In genomic region chr7:44200699-44201461, GRCh38 we compare ENCODE assay signal across 8 cellular contexts. TPM values are rescaled to one million over a fixed set of nuclear protein-coding genes. Genes with fewer than 3 reads are reported as not detected.
A peak's percentile ranks its signal among the peaks of the same experiment; 100 is the strongest.
DNase-seq lines count a peak whose midpoint lies in the region; ATAC-seq and TF ChIP-seq lines count a peak whose summit lies in the region.

Gene YKT6, plus strand, starts transcription at chr7:44200978. Its CDS starts 158 bp downstream, at chr7:44201136.

- peaks cover 8% of the 10 kb centered on the region for H3K27me3 Mint-ChIP-seq in activated T-cell treated with anti-CD3 and anti-CD28 coated beads, Interleukin-2, amount 50 U/mL, for 24 hours

- peaks cover 30% of the 10 kb centered on the region for H4K20me1 ChIP-seq in PC-9 (ENCODE audit: insufficient read depth)

- H3K27ac ChIP-seq in PC-9 (0 out of 2 replicates have a peak within 1 kb of the TSS, but pooled peaks have one; percentile 10), muscle layer of colon (ENCODE audit: low read depth, low read length) (peak within 1 kb of the TSS; percentile 86)

- no peaks in the 10 kb centered on the region for H3K9me3 Mint-ChIP-seq in activated T-cell treated with anti-CD3 and anti-CD28 coated beads, Interleukin-2, amount 50 U/mL, for 24 hours

- CTCF ChIA-PET in PC-9 (lab: Charles Lee): interaction anchor here (0.6 to 1.6 kb wide), 6 partner anchors 22 to 772 kb away, joined by 3 to 19 read pairs (median 6); no protein-coding TSS in a partner anchor

- H3F3A ChIP-seq in PC-9 (ENCODE audit: insufficient read depth, low read depth): no peaks in the 10 kb centered on the region; the same call in 1 of the 2 replicates

- intact Hi-C loops in PC-9 (cut with micrococcal nuclease; ENCODE audit: unreplicated experiment): loop anchor here (1.0 kb wide), 4 partner anchors 38 to 129 kb away; partner anchors contain the start of genes POLD2 and POLM

- H3K9ac ChIP-seq in muscle layer of colon (ENCODE audit: low read length): no peak within 1 kb of the TSS

- peaks cover 39% of the 10 kb centered on the region for H3K36me3 Mint-ChIP-seq in activated T-cell treated with anti-CD3 and anti-CD28 coated beads, Interleukin-2, amount 50 U/mL, for 24 hours (ENCODE audit: low read depth)

- DNase-seq in DMS79 (lab: John Stamatoyannopoulos, UW) (peak; percentile 97), KBM-7 (peak; percentile 97), PC-9 (peak; percentile 97 to 98)
- peak; percentile 97 for DNase-seq in activated T-cell treated with anti-CD3 and anti-CD28 coated beads, Interleukin-2, amount 50 U/mL, for 24 hours
- peak; percentile 85 for DNase-seq in stimulated activated CD8-positive, alpha-beta memory T cell treated with anti-CD3 and anti-CD28 coated beads, Interleukin-7, amount 100 ng/mL, for 24 hours (ENCODE audit: low read depth)

- no TSS peak for BruUV-seq in PC-9 (replicated peaks; lab: Mats Ljungman, UMichigan)

- H3K4me2 ChIP-seq in PC-9: peak within 1 kb of the TSS; percentile 94

- no peaks in the 10 kb centered on the region for H3K27me3 ChIP-seq in PC-9 (ENCODE audit: insufficient read depth, low read depth)
- H3K27me3 ChIP-seq in muscle layer of colon (ENCODE audit: control insufficient read depth in 1 of 2, insufficient read depth in 2 of 2, low read length in 2 of 2): no peaks in the 10 kb centered on the region

- TF ChIP-seq CTCF in PC-9 (conservative IDR thresholded peaks at IDR 0.05): peak; percentile 68; the same call in 1 of the 2 replicates

- H2AFZ ChIP-seq in PC-9: peak within 1 kb of the TSS; percentile 85

- H3K4me1 ChIP-seq in PC-9 (replicated peaks; ENCODE audit: insufficient read depth) (peaks cover 9% of the 10 kb centered on the region), muscle layer of colon (ENCODE audit: insufficient read depth, low read length) (peaks cover 14% of the 10 kb centered on the region)

- in situ Hi-C loops in KBM-7 (cut with MboI; ENCODE audit: low pct_unique_long_range_greater_than_20kb, low sequenced_read_pairs): no loop called here

- POLR2A ChIA-PET in PC-9 (lab: Charles Lee; ENCODE audit: unreplicated experiment): interaction anchor here (0.5 to 0.7 kb wide), 5 partner anchors 37 to 207 kb away, joined by 3 to 13 read pairs (median 4); no protein-coding TSS in a partner anchor

- H3K9me3 ChIP-seq in PC-9 (ENCODE audit: insufficient read depth, low read depth) (no peaks in the 10 kb centered on the region), muscle layer of colon (ENCODE audit: low read length) (no peaks in the 10 kb centered on the region)

- ATAC-seq in GM21717 (IDR thresholded peaks at IDR 0.05; ENCODE audit: unreplicated experiment): peak; percentile 99
- peak; percentile 99 for ATAC-seq in esophagus mucosa

- H3K36me3 ChIP-seq in PC-9 (ENCODE audit: low read depth): peaks cover 17% of the 10 kb centered on the region
- H3K36me3 ChIP-seq in muscle layer of colon (ENCODE audit: insufficient read depth, low read length): peaks cover 16% of the 10 kb centered on the region

- peak within 1 kb of the TSS; percentile 88 for H3K4me3 Mint-ChIP-seq in activated T-cell treated with anti-CD3 and anti-CD28 coated beads, Interleukin-2, amount 50 U/mL, for 24 hours

- peaks cover 26% of the 10 kb centered on the region for H3K4me1 Mint-ChIP-seq in activated T-cell treated with anti-CD3 and anti-CD28 coated beads, Interleukin-2, amount 50 U/mL, for 24 hours (ENCODE audit: low read depth)

- H3K9me2 ChIP-seq in PC-9 (ENCODE audit: insufficient read depth): no peaks in the 10 kb centered on the region

- H3K27ac Mint-ChIP-seq in activated T-cell treated with anti-CD3 and anti-CD28 coated beads, Interleukin-2, amount 50 U/mL, for 24 hours: peak within 1 kb of the TSS; percentile 90

- peaks cover 41% of the 10 kb centered on the region for H3K79me2 ChIP-seq in PC-9 (ENCODE audit: low read depth)

- H3K4me3 ChIP-seq in PC-9: peak within 1 kb of the TSS; percentile 97
- H3K4me3 ChIP-seq in muscle layer of colon (ENCODE audit: low read depth in 1 of 2, low read length in 2 of 2): peak within 1 kb of the TSS; percentile 70 to 97

RNA-seq across cellular contexts. Expression of gene YKT6, which starts in this region (rescaled TPM):
- 109 and 142 TPM in 2 replicates for total RNA-seq in PC-9 (2021)
- 65.2 TPM for total RNA-seq in esophagus mucosa

Comparison
In these comparisons a context has a peak if more than half of its experiments do, and no peak if none do; other contexts are left out.
1. Peak in every context shown above with its lines: DNase-seq, ATAC-seq, H3K4me3 ChIP-seq and H3K27ac ChIP-seq.